26 cellular contexts compared by ENCODE assay signal in genomic region chr12:51625370-51625769, GRCh38. TPM values are rescaled to one million over a fixed set of nuclear protein-coding genes. Genes with fewer than 3 reads are reported as not detected.
DNase-seq lines count a peak whose midpoint lies in the region; ATAC-seq, FAIRE-seq and TF ChIP-seq lines count a peak whose summit lies in the region.
"Had no signal": no experiment of that assay in that cellular context is flagged by ENCODE, and none has a peak within 500 bp of the region (broad histone marks: within the 10 kb centered on the region; RNA-seq: fewer than 3 reads in every experiment).

No MANE protein-coding gene starts in this region.

- H3K9me3 Mint-ChIP-seq in nephron progenitor cell = no peaks in the 10 kb centered on the region
- H3K9me3 Mint-ChIP-seq: CD4-positive, alpha-beta T cell; CD8-positive, alpha-beta T cell had no signal

- TF ChIP-seq RAD21 in liver (IDR thresholded peaks at IDR 0.05) (no peak), HepG2 (CRISPR knock-in tag; IDR thresholded peaks at IDR 0.05) (no peak)

- no peak overlapping the region for H3K4me2 ChIP-seq in HepG2 (ENCODE audit: low read depth, low read length)
- H3K4me2 ChIP-seq: A549; BLaER1 treated with 17β-estradiol and CSF1 and Interleukin-3, amounts not matched to agents 10 nM and 100 nM had no signal

- no peaks in the 10 kb centered on the region for H3K9me3 ChIP-seq in liver (ENCODE audit: control insufficient read depth in 4 of 4, low read length in 3 of 4)
- H3K9me3 ChIP-seq in HepG2 (ENCODE audit: low read length) = no peaks in the 10 kb centered on the region
- H3K9me3 ChIP-seq: A549; BLaER1 treated with 17β-estradiol and CSF1 and Interleukin-3, amounts not matched to agents 10 nM and 100 nM; Caco-2 had no signal

- no peak overlapping the region for H2AFZ ChIP-seq in HepG2 (ENCODE audit: low read length)

- TF ChIP-seq EP300 in HepG2 (IDR thresholded peaks at IDR 0.05; ENCODE audit: low read depth in 2 of 2, low read length in 2 of 2) (no peak), HepG2 (CRISPR knock-in tag; IDR thresholded peaks at IDR 0.05; ENCODE audit: borderline replicate concordance) (no peak)

- H3K27ac ChIP-seq in liver (ENCODE audit: low read depth in 1 of 2, low read length in 2 of 2) = peak overlapping the region; percentile 63 to 67
- H3K27ac ChIP-seq in HepG2 (ENCODE audit: extremely low read length, insufficient read depth, low read length) = no peak overlapping the region
- H3K27ac ChIP-seq: 22Rv1; A549; BLaER1 treated with 17β-estradiol and CSF1 and Interleukin-3, amounts not matched to agents 10 nM and 100 nM; C4-2B had no signal

- 27% methylated on average over 4 of the region's 4 CpGs for WGBS in liver
- 34% methylated on average over 4 of the region's 4 CpGs for WGBS in HepG2 (ENCODE audit: low lambda C conversion rate)

- H3K27ac Mint-ChIP-seq in nephron progenitor cell = peak overlapping the region; percentile 40
- H3K27ac Mint-ChIP-seq: B cell; CD4-positive, alpha-beta T cell; CD8-positive, alpha-beta T cell had no signal

- TF ChIP-seq CTCF in liver (IDR thresholded peaks at IDR 0.05; ENCODE audit: low read depth, low read length, missing input control) (no peak), HepG2 (CRISPR knock-in tag; IDR thresholded peaks at IDR 0.05) (no peak), nephron progenitor cell (IDR thresholded peaks at IDR 0.05) (no peak)

- H3K4me3 Mint-ChIP-seq in nephron progenitor cell = no peak overlapping the region
- H3K4me3 Mint-ChIP-seq: B cell; CD4-positive, alpha-beta T cell; CD8-positive, alpha-beta T cell had no signal

- intact Hi-C loops in HepG2 (cut with micrococcal nuclease; ENCODE audit: unreplicated experiment) = no loop called here

- CTCF ChIA-PET in HepG2 (lab: Yijun Ruan, JAX; ENCODE audit: low intra/inter-chr PET ratio, low total read pairs) = no interaction called here

- H3K4me3 ChIP-seq in liver (ENCODE audit: low read depth in 1 of 3, low read length in 3 of 3) (peak overlapping the region in 1 of 3 donors; percentile 7), HepG2 (replicated peaks in 1 of 3; ENCODE audit: insufficient read depth in 1 of 3, low read depth in 2 of 3, low read length in 3 of 3) (no peak overlapping the region)
- H3K4me3 ChIP-seq: A549; BLaER1 treated with 17β-estradiol and CSF1 and Interleukin-3, amounts not matched to agents 10 nM and 100 nM; GM12878 had no signal

- no peaks in the 10 kb centered on the region for H3K4me1 Mint-ChIP-seq in nephron progenitor cell
- H3K4me1 Mint-ChIP-seq: B cell had no signal

- no peaks in the 10 kb centered on the region for H3K36me3 Mint-ChIP-seq in nephron progenitor cell (ENCODE audit: low read depth)
- H3K36me3 Mint-ChIP-seq: CD8-positive, alpha-beta T cell had no signal

- ATAC-seq in HepG2 = no peak
- peak; percentile 37 for ATAC-seq in left lobe of liver
- no peak for ATAC-seq in GM21381 (IDR thresholded peaks at IDR 0.05; ENCODE audit: unreplicated experiment)
- no peak for ATAC-seq in GM21515 (IDR thresholded peaks at IDR 0.05; ENCODE audit: unreplicated experiment)
- ATAC-seq: A549; CD8-positive, alpha-beta T cell; GM12878 had no signal

- BruUV-seq in HepG2 (replicated peaks; lab: Mats Ljungman, UMichigan) = no TSS peak

- no peaks in the 10 kb centered on the region for H3K27me3 Mint-ChIP-seq in nephron progenitor cell (ENCODE audit: low read depth, poor library complexity)

- H3K36me3 ChIP-seq in liver (ENCODE audit: control insufficient read depth in 4 of 4, insufficient read depth in 3 of 4, low read depth in 1 of 4, low read length in 3 of 4) (no peaks in the 10 kb centered on the region), HepG2 (replicated peaks in 1 of 2; ENCODE audit: control insufficient read depth in 1 of 2, insufficient read depth in 2 of 2, low read length in 2 of 2) (no peaks in the 10 kb centered on the region)
- H3K36me3 ChIP-seq: BLaER1 treated with 17β-estradiol and CSF1 and Interleukin-3, amounts not matched to agents 10 nM and 100 nM had no signal

- no peaks in the 10 kb centered on the region for H4K20me1 ChIP-seq in HepG2 (ENCODE audit: insufficient read depth, low read length)
- H4K20me1 ChIP-seq: BLaER1 treated with 17β-estradiol and CSF1 and Interleukin-3, amounts not matched to agents 10 nM and 100 nM had no signal

- H3K9ac ChIP-seq in liver (ENCODE audit: low read depth in 1 of 2, low read length in 2 of 2) (no peak overlapping the region), HepG2 (ENCODE audit: insufficient read depth, low read depth, low read length) (no peak overlapping the region)
- H3K9ac ChIP-seq: BLaER1 treated with 17β-estradiol and CSF1 and Interleukin-3, amounts not matched to agents 10 nM and 100 nM had no signal

- H3K79me2 ChIP-seq in HepG2 (ENCODE audit: insufficient read depth, low read length) = no peaks in the 10 kb centered on the region

- no peak for TF ChIP-seq POLR2A in HepG2 (IDR thresholded peaks at IDR 0.05; ENCODE audit: insufficient read depth in 1 of 2, low read depth in 2 of 2, low read length in 2 of 2)

- no peak for FAIRE-seq in HepG2 (lab: Jason Lieb, UNC)
- FAIRE-seq: A549, GM12878, GM12892, GM18507 had no signal

- POLR2A ChIA-PET in HepG2 (lab: Yijun Ruan, JAX) = no interaction called here

- peaks cover 3 to 42% (median 32%) of the 10 kb centered on the region in 4 donors for H3K4me1 ChIP-seq in liver (ENCODE audit: control insufficient read depth in 4 of 4, insufficient read depth in 4 of 4, low read length in 3 of 4)
- H3K4me1 ChIP-seq in HepG2 (ENCODE audit: insufficient read depth, low read length) = peaks cover 11% of the 10 kb centered on the region
- H3K4me1 ChIP-seq: BLaER1 treated with 17β-estradiol and CSF1 and Interleukin-3, amounts not matched to agents 10 nM and 100 nM had no signal

- in situ Hi-C loops in HepG2 (cut with HindIII; ENCODE audit: extremely low pct_ligation_motif_present, low pct_unique_long_range_greater_than_20kb) = no loop called here

- H3K27me3 ChIP-seq in liver (ENCODE audit: control insufficient read depth in 4 of 4, insufficient read depth in 4 of 4, low read length in 3 of 4) (no peaks in the 10 kb centered on the region), HepG2 (ENCODE audit: control insufficient read depth in 1 of 2, insufficient read depth in 2 of 2, low read length in 2 of 2) (no peaks in the 10 kb centered on the region)
- H3K27me3 ChIP-seq: BLaER1 treated with 17β-estradiol and CSF1 and Interleukin-3, amounts not matched to agents 10 nM and 100 nM had no signal

- DNase-seq in HepG2 (ENCODE audit: low spot score) (no peak), left lobe of liver (ENCODE audit: low spot score) (no peak), nephron progenitor cell (no peak), GOT3 (lab: John Stamatoyannopoulos, UW) (no peak)
- DNase-seq: AML-193; CD4-positive, alpha-beta T cell; CD8-positive, alpha-beta T cell; DMS 273 treated with DMSO at 0.1 percent for 48 hours; DMS153; DMS53; DMS79; DND-41; EL; GDM1 had no signal

TF ChIP-seq in liver, 16 proteins besides CTCF, POLR2A, EP300 and RAD21:
- TF ChIP-seq GABPA (IDR thresholded peaks at IDR 0.05 in 1 of 2, conservative IDR thresholded peaks at IDR 0.05 in 1 of 2) (no peak), HNF4A (conservative IDR thresholded peaks at IDR 0.05) (peak in 1 of 2 donors; percentile 16), FOXA2 (IDR thresholded peaks at IDR 0.05) (no peak)

TF ChIP-seq in HepG2, 621 proteins besides CTCF, POLR2A, EP300 and RAD21 (continues in another document):
- no peak for TF ChIP-seq ELF4 (CRISPR knock-in tag; IDR thresholded peaks at IDR 0.05; ENCODE audit: borderline replicate concordance)
- TF ChIP-seq ZNF672 (CRISPR knock-in tag; IDR thresholded peaks at IDR 0.05) = no peak
- TF ChIP-seq DMAP1 (CRISPR knock-in tag; IDR thresholded peaks at IDR 0.05) = no peak
- no peak for TF ChIP-seq THAP11 (CRISPR knock-in tag; IDR thresholded peaks at IDR 0.05)
- TF ChIP-seq MEIS2 (CRISPR knock-in tag; IDR thresholded peaks at IDR 0.05) = no peak
- no peak for TF ChIP-seq HDAC1 (CRISPR knock-in tag; IDR thresholded peaks at IDR 0.05)
- TF ChIP-seq ZNF510 (CRISPR knock-in tag; IDR thresholded peaks at IDR 0.05; ENCODE audit: low read depth) = no peak
- no peak for TF ChIP-seq YEATS2 (CRISPR knock-in tag; IDR thresholded peaks at IDR 0.05; ENCODE audit: borderline replicate concordance)
- TF ChIP-seq AKAP8 (CRISPR knock-in tag; IDR thresholded peaks at IDR 0.05) = no peak
- no peak for TF ChIP-seq ZNF660 (CRISPR knock-in tag; IDR thresholded peaks at IDR 0.05; ENCODE audit: borderline replicate concordance, low read depth)
- TF ChIP-seq SRSF9 (IDR thresholded peaks at IDR 0.05; ENCODE audit: borderline replicate concordance, insufficient read depth, low read depth, low read length, poor library complexity, severe bottlenecking) = no peak

RNA-seq across cellular contexts. Expression of gene SCN8A, which starts 34.3 kb away (rescaled TPM):
- total RNA-seq in liver (10 to 100 TPM in 1 of 2 donors, 1 to 10 TPM in 1; 5.6 to 12.7 TPM), HepG2 (2016; rRNA removed; fragmentation: Illumina TruSeq; extraction: Trizol) (0.46 and 1.4 TPM in 2 replicates), left lobe of liver (5.3 TPM)
- polyA plus RNA-seq in liver (1 to 10 TPM in 1 of 2 donors, under 1 TPM in 1; 0.84 to 1.9 TPM), HepG2 (2011; rRNA removed) (0.57 and 0.84 TPM in 2 replicates)
- 0.81 and 0.88 TPM in 2 replicates for total RNA-seq in HepG2 (2016; cell fraction: cytosol; rRNA removed; fragmentation: Illumina TruSeq; extraction: Trizol; ENCODE audit: low read depth)
- 0.48 and 1.7 TPM in 2 replicates for total RNA-seq in HepG2 (2016; cell fraction: insoluble cytoplasmic fraction; rRNA removed; fragmentation: Illumina TruSeq; extraction: Trizol)
- 0.83 and 1.4 TPM in 2 replicates for total RNA-seq in HepG2 (2016; cell fraction: membrane; rRNA removed; fragmentation: Illumina TruSeq; extraction: Trizol)
- total RNA-seq in HepG2 (2016; cell fraction: nucleus; rRNA removed; fragmentation: Illumina TruSeq; extraction: Trizol) = 4.1 and 4.6 TPM in 2 replicates
- polyA plus RNA-seq in HepG2 (2011; cell fraction: cytosol; rRNA removed) = 0.28 and 0.51 TPM in 2 replicates
- 2.6 and 4.4 TPM in 2 replicates for polyA plus RNA-seq in HepG2 (2011; cell fraction: nucleus; rRNA removed)
- polyA plus RNA-seq in HepG2 (2012) = 0.48 and 0.51 TPM in 2 replicates
- polyA plus RNA-seq in HepG2 (2016; cell fraction: cytosol; fragmentation: Illumina TruSeq; extraction: Trizol; ENCODE audit: low read depth) = 0.03 TPM in 2 replicates
- polyA plus RNA-seq in HepG2 (2016; cell fraction: insoluble cytoplasmic fraction; fragmentation: Illumina TruSeq; extraction: Trizol; ENCODE audit: low read depth) = 0.28 and 0.32 TPM in 2 replicates
- polyA plus RNA-seq in HepG2 (2016; cell fraction: membrane; fragmentation: Illumina TruSeq; extraction: Trizol; ENCODE audit: low read depth) = 0.14 and 0.22 TPM in 2 replicates
- polyA plus RNA-seq in HepG2 (2016; cell fraction: nucleus; fragmentation: Illumina TruSeq; extraction: Trizol; ENCODE audit: insufficient read depth, low read depth) = 2.1 and 2.7 TPM in 2 replicates
- 0.05 and 2.2 TPM in 2 replicates for polyA minus RNA-seq in HepG2 (2011; rRNA and poly(A)+ RNA removed; ENCODE audit: low replicate concordance)
- polyA minus RNA-seq in HepG2 (2011; cell fraction: cytosol; rRNA and poly(A)+ RNA removed) = 0.70 and 1.3 TPM in 2 replicates
- polyA minus RNA-seq in HepG2 (2011; cell fraction: nucleus; rRNA and poly(A)+ RNA removed) = 7.6 and 9.6 TPM in 2 replicates
